In the genomic region with DNA sequence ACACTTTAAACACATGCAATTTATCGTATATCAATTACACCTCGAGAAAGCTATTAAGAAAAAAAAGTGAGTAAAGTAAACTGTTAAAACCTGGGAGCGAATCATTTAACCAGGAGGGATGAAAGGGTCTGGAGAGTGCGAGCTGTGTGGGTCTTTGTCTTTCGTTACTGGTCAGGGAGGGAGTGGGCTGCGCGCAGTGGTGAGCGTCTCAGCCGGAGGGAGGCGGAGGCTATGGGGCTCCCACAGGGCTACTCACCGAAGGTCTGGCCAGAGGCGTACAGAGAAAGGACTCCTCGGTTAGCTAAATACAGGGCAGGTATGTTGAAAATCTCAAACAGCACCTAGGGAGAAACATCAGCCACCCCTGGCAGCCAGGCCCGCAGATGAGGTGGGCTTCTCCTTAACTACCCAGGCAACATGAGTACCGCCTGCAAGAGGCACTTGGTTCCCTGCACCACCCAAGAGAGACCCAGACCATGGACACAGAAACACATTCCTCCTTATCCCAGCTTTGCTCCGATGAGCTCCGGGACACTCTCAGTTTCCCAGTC, we compare ENCODE assay signal across 24 cellular contexts. TPM values are rescaled to one million over a fixed set of nuclear protein-coding genes. Genes with fewer than 3 reads are reported as not detected.
DNase-seq lines count a peak whose midpoint lies in the region; ATAC-seq and TF ChIP-seq lines count a peak whose summit lies in the region.
"Had no signal": no experiment of that assay in that cellular context is flagged by ENCODE, and none has a peak within 500 bp of the region (broad histone marks: within the 10 kb centered on the region; RNA-seq: fewer than 3 reads in every experiment).

No MANE protein-coding gene starts in this region.

- ATAC-seq in natural killer cell (no peak), left colon (no peak)
- ATAC-seq: Panc1, SK-N-SH treated with all-trans-retinoic acid at 6 μM for 48 hours had no signal

- no peak overlapping the region for H3K4me3 Mint-ChIP-seq in natural killer cell
- H3K4me3 Mint-ChIP-seq: CD4-positive, alpha-beta T cell; IgD-negative memory B cell had no signal

- no peaks in the 10 kb centered on the region for H3K4me1 Mint-ChIP-seq in natural killer cell

- H3K27me3 Mint-ChIP-seq in natural killer cell (ENCODE audit: low read depth in 2 of 2): peaks cover 8 to 16% of the 10 kb centered on the region in 2 donors

- H3K27ac Mint-ChIP-seq in natural killer cell: no peak overlapping the region
- H3K27ac Mint-ChIP-seq: CD4-positive, alpha-beta T cell had no signal

- intact Hi-C loops in natural killer cell (cut with micrococcal nuclease) (no loop called here), left colon (cut with DNase I, micrococcal nuclease) (no loop called here)

- TF ChIP-seq CTCF in natural killer cell (IDR thresholded peaks at IDR 0.05): no peak

- DNase-seq in NCI-H82 (lab: John Stamatoyannopoulos, UW) (peak; percentile 13), NCI-H82 treated with DMSO at 0.1 percent for 48 hours (lab: John Stamatoyannopoulos, UW; ENCODE audit: unreplicated experiment) (no peak), NCI-H2227 treated with DMSO at 0.1 percent for 48 hours (lab: John Stamatoyannopoulos, UW) (peak; percentile 68), left kidney (ENCODE audit: low read depth, low spot score) (peak; percentile 64), retina (peak; percentile 71), natural killer cell (no peak), COR-L47 (lab: John Stamatoyannopoulos, UW) (no peak), left colon (no peak)
- DNase-seq: ACHN; Caco-2; CD4-positive, alpha-beta T cell; DMS 273 treated with DMSO at 0.1 percent for 48 hours; GOT3; HCEC 1CT; Karpas-422; MV-4-11; NCI-H1105 treated with DMSO at 0.1 percent for 48 hours; NCI-H187; NCI-H510A; NCI-H748 treated with DMSO at 0.1 percent for 48 hours; SIG-M5 had no signal

- no peaks in the 10 kb centered on the region for H3K9me3 Mint-ChIP-seq in natural killer cell
- H3K9me3 Mint-ChIP-seq: CD4-positive, alpha-beta T cell; IgD-negative memory B cell had no signal

- no peaks in the 10 kb centered on the region for H3K36me3 Mint-ChIP-seq in natural killer cell
- H3K36me3 Mint-ChIP-seq: IgD-negative memory B cell had no signal

RNA-seq across cellular contexts. Expression of a gene that starts 53.1 kb away (rescaled TPM):
- total RNA-seq in natural killer cell: 10 to 100 TPM; 12.5 to 18.1 (median 15.9) TPM
- 100 to 1,000 TPM in 1 of 2 donors, 10 to 100 TPM in 1; 56.5 to 126 TPM for total RNA-seq in left colon

RNA-seq across cellular contexts. Expression of a gene that starts 57.9 kb away (rescaled TPM):
- 100 to 1,000 TPM; 134 to 156 (median 150) TPM for total RNA-seq in natural killer cell
- 100 to 1,000 TPM; 140 to 165 TPM for total RNA-seq in left colon

Comparison
In these comparisons a context has a peak if more than half of its experiments do, and no peak if none do; other contexts are left out.
1. DNase-seq: peak in NCI-H82 (single experiment), NCI-H2227 treated with DMSO at 0.1 percent for 48 hours (single experiment), left kidney (single experiment) and retina (single experiment); none in NCI-H82 treated with DMSO at 0.1 percent for 48 hours (single experiment), natural killer cell (single experiment), COR-L47 (single experiment) and left colon (0 of 2).